8 cellular contexts compared by ENCODE assay signal in the genomic region with DNA sequence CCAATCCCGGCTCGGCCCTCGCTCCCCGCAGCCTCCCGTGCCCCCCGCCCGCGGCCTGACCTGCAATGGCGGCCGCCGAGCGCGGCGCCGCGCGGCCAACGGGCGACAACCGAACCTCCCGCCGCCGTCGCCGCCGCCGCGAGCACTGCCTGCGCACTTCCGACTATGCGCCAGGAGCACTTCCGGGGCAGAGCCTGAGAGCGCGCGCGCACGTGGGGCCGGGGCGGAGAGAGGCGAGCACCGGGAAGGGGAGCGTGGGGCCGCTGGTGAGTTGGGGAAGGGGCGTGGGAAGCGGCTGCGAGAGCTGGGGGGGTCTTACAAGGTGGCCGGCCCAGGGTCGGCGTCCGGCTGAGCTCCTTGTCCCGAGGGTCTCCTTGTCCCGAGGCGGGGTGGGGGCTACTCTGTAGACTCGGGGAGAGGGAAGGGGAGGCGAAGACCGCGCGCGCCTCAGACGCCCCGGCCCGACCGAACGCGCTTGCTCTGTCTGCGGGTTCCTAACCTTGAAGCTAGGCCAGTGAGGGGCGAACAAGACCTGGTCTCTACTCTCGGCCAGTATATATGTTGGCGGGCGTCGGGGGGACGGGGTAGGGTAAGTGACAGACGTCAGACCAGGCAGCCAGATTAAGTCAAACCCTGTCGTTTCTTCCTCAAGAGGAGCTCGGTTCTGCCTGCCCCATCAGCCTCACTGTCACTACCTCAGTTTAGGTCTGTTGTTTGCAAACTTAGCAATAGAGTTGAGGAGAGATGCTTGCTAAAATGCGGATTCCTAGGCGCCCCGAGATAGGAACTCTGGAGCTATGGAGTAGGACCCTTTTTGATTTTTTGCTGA. TPM values are rescaled to one million over a fixed set of nuclear protein-coding genes. Genes with fewer than 3 reads are reported as not detected.
A peak's percentile ranks its signal among the peaks of the same experiment; 100 is the strongest.
DNase-seq lines count a peak whose midpoint lies in the region; ATAC-seq and TF ChIP-seq lines count a peak whose summit lies in the region.

A gene with protein sequence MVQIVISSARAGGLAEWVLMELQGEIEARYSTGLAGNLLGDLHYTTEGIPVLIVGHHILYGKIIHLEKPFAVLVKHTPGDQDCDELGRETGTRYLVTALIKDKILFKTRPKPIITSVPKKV (minus strand): TSS at position 165 of the 829 bp plus-strand sequence. CDS start 11,130 bp downstream, outside the sequence.
UTP4 (plus strand) TSS at position 226 of the 829 bp plus-strand sequence. CDS start 811 bp downstream, outside the sequence.

- intact Hi-C loops in right cardiac atrium (cut with DNase I) (no loop called here), uterus (cut with DNase I; ENCODE audit: low total_unique reads) (no loop called here)

- H3K27me3 ChIP-seq in right cardiac atrium (ENCODE audit: control insufficient read depth, insufficient read depth) (no peaks in the 10 kb centered on the region), rectal smooth muscle tissue (ENCODE audit: control insufficient read depth, insufficient read depth, low read length) (no peaks in the 10 kb centered on the region), uterus (no peaks in the 10 kb centered on the region)

- H3K4me3 ChIP-seq in GM12864 (ENCODE audit: low read depth, low read length) (peak within 1 kb of the TSS; percentile 98), right cardiac atrium (ENCODE audit: low read length) (peak within 1 kb of the TSS; percentile 94), rectal smooth muscle tissue (ENCODE audit: low read length) (peak within 1 kb of the TSS; percentile 95), uterus (peak within 1 kb of the TSS; percentile 82 to 98)

- peak; percentile 95 to 98 for TF ChIP-seq POLR2A in uterus (IDR thresholded peaks at IDR 0.05)

- H3K4me1 ChIP-seq in right cardiac atrium (ENCODE audit: control insufficient read depth, insufficient read depth, low read length) (no peaks in the 10 kb centered on the region), rectal smooth muscle tissue (ENCODE audit: control insufficient read depth, insufficient read depth, low read length) (peaks cover 13% of the 10 kb centered on the region), uterus (peaks cover 0 to 12% of the 10 kb centered on the region in 2 donors)

- H3K27ac ChIP-seq in right cardiac atrium (ENCODE audit: low read length) (peak within 1 kb of the TSS; percentile 95), rectal smooth muscle tissue (ENCODE audit: low read depth, low read length) (peak within 1 kb of the TSS; percentile 85), uterus (peak within 1 kb of the TSS; percentile 81 to 92)

- DNase-seq in GM12864 (ENCODE audit: low read depth) (no peak), NCI-H1092 (lab: John Stamatoyannopoulos, UW) (peak; percentile 78), T-helper 2 cell (peak; percentile 77 to 94 (median 80)), amygdala (lab: John Stamatoyannopoulos, UW) (peak in 55 of 56 donors; percentile 12 to 87 (median 71)), right cardiac atrium (peak; percentile 91 to 95 (median 95)), uterus (peak; percentile 78 to 84)

- TF ChIP-seq CTCF in GM12864 (IDR thresholded peaks at IDR 0.05; ENCODE audit: low read depth, low read length, missing control alignments), result no peak
- peak in 2 of 4 experiments; percentile 22 to 32 for TF ChIP-seq CTCF in uterus (IDR thresholded peaks at IDR 0.05)

- H3K36me3 ChIP-seq in rectal smooth muscle tissue (ENCODE audit: control insufficient read depth, insufficient read depth, low read length), result no peaks in the 10 kb centered on the region
- no peaks in the 10 kb centered on the region for H3K36me3 ChIP-seq in uterus

- peak within 1 kb of the TSS; percentile 75 for H3K9ac ChIP-seq in rectal smooth muscle tissue (ENCODE audit: low read length)

- peak; percentile 92 for ATAC-seq in HG02571 (IDR thresholded peaks at IDR 0.05; ENCODE audit: unreplicated experiment)
- ATAC-seq in right cardiac atrium, result peak; percentile 93 to 96

- under 1% methylated on average over 78 of the region's 78 CpGs for WGBS in right cardiac atrium

- no peaks in the 10 kb centered on the region for H3K9me3 ChIP-seq in right cardiac atrium (ENCODE audit: control insufficient read depth, low read length)
- H3K9me3 ChIP-seq in uterus, result no peaks in the 10 kb centered on the region

RNA-seq across cellular contexts. Expression of the first gene that starts in this region (rescaled TPM):
- total RNA-seq in right cardiac atrium (10 to 100 TPM; 48.5 to 60.3 (median 54.1) TPM), uterus (100 to 1,000 TPM in 1 of 4 donors, 10 to 100 TPM in 3; 29.7 to 120 (median 65.3) TPM)
- 29.6 TPM for polyA plus RNA-seq in right cardiac atrium

RNA-seq across cellular contexts. Expression of gene UTP4, which starts in this region (rescaled TPM):
- total RNA-seq in right cardiac atrium, result 10 to 100 TPM; 21.3 to 35.1 (median 28.2) TPM
- 13.4 TPM for polyA plus RNA-seq in right cardiac atrium
- 10 to 100 TPM; 12.1 to 45.1 (median 31.4) TPM for total RNA-seq in uterus
